In genomic region chr7:156875766-156876165, GRCh38 we compare ENCODE assay signal across 26 cellular contexts. TPM values are rescaled to one million over a fixed set of nuclear protein-coding genes. Genes with fewer than 3 reads are reported as not detected.
A peak's percentile ranks its signal among the peaks of the same experiment; 100 is the strongest.
DNase-seq lines count a peak whose midpoint lies in the region; ATAC-seq and TF ChIP-seq lines count a peak whose summit lies in the region.
"Had no signal": no experiment of that assay in that cellular context is flagged by ENCODE, and none has a peak within 500 bp of the region (broad histone marks: within the 10 kb centered on the region; RNA-seq: fewer than 3 reads in every experiment).

No MANE protein-coding gene starts in this region.

- H3K4me1 ChIP-seq in HEK293 (ENCODE audit: control insufficient read depth, insufficient read depth, low read length): no peaks in the 10 kb centered on the region
- no peaks in the 10 kb centered on the region for H3K4me1 ChIP-seq in IMR-90 (ENCODE audit: control insufficient read depth, insufficient read depth, low read length)
- H3K4me1 ChIP-seq in transverse colon: no peaks in the 10 kb centered on the region
- no peaks in the 10 kb centered on the region for H3K4me1 ChIP-seq in Peyer's patch
- H3K4me1 ChIP-seq: BE2C, BLaER1 had no signal

- peaks cover 0 to 6% of the 10 kb centered on the region in 2 experiments; a peak in 1 of 3 replicates for H3K36me3 ChIP-seq in HEK293 (ENCODE audit: control insufficient read depth in 2 of 2, insufficient read depth in 1 of 2, low read length in 2 of 2)
- H3K36me3 ChIP-seq in IMR-90 (ENCODE audit: control insufficient read depth, insufficient read depth, low read length): peaks cover 4% of the 10 kb centered on the region; the same call in 1 of the 2 replicates
- peaks cover 0 to 5% (median 0%) of the 10 kb centered on the region in 4 donors for H3K36me3 ChIP-seq in transverse colon
- H3K36me3 ChIP-seq in Peyer's patch: peaks cover 0 to 6% (median 0%) of the 10 kb centered on the region in 3 donors

- H4K20me1 ChIP-seq in IMR-90 (ENCODE audit: insufficient read depth, low read length): no peaks in the 10 kb centered on the region
- H4K20me1 ChIP-seq: BLaER1 had no signal

- H3K27ac ChIP-seq in HEK293 (ENCODE audit: extremely low read depth, low read depth, low read length) (no peak overlapping the region), IMR-90 (ENCODE audit: insufficient read depth, low read length) (no peak overlapping the region), transverse colon (no peak overlapping the region), Peyer's patch (no peak overlapping the region)
- H3K27ac ChIP-seq: BLaER1 had no signal

- H3K9ac ChIP-seq in IMR-90 (ENCODE audit: low read depth, low read length): no peak overlapping the region
- H3K9ac ChIP-seq: BLaER1 had no signal

- H3K4me3 Mint-ChIP-seq in activated CD8-positive, alpha-beta memory T cell treated with anti-CD3 and anti-CD28 coated beads, Interleukin-2, amount 10 ng/mL, durations not matched to agents 7 days and 5 days: peak overlapping the region; percentile 72
- peak overlapping the region; percentile 58 for H3K4me3 Mint-ChIP-seq in activated T-helper 17 cell treated with anti-CD3 and anti-CD28 coated beads, Interleukin-2, amount 50 U/mL, for 72 hours
- H3K4me3 Mint-ChIP-seq: CD14-positive monocyte had no signal

- H4K8ac ChIP-seq in IMR-90 (ENCODE audit: low read depth in 2 of 2, low read length in 2 of 2): no peak overlapping the region

- in situ Hi-C loops in IMR-90 (cut with MboI; ENCODE audit: low sequenced_read_pairs) (no loop called here), transverse colon (cut with MboI; ENCODE audit: low pct_ligation_motif_present in 1 of 4, low pct_unique_long_range_greater_than_20kb in 1 of 4, low sequenced_read_pairs in 3 of 4) (no loop called here)

- H3K4me2 ChIP-seq in IMR-90 (ENCODE audit: low read depth, low read length): no peak overlapping the region
- H3K4me2 ChIP-seq: BLaER1 had no signal

- no peak for ATAC-seq in activated CD8-positive, alpha-beta memory T cell treated with anti-CD3 and anti-CD28 coated beads, Interleukin-2, amount 10 ng/mL, durations not matched to agents 7 days and 5 days
- ATAC-seq in IMR-90 (ENCODE audit: low read depth): no peak
- no peak for ATAC-seq in activated T-helper 17 cell treated with anti-CD3 and anti-CD28 coated beads, Interleukin-2, amount 50 U/mL, for 72 hours (replicated peaks)
- ATAC-seq: GM12878 had no signal

- WGBS in IMR-90 (ENCODE audit: extremely low coverage in 2 of 2, insufficient read length in 1 of 2), 2 experiments: no CpG with 5 or more reads among the region's 2 CpGs
- WGBS in transverse colon (ENCODE audit: low coverage in 1 of 2), 2 donors: 88 to 93% methylated on average over 1 to 2 of the region's 2 CpGs

- H3K56ac ChIP-seq in IMR-90 (ENCODE audit: extremely low read depth, insufficient read depth, low read length): no peak overlapping the region

- CTCF ChIA-PET in activated CD8-positive, alpha-beta memory T cell treated with anti-CD3 and anti-CD28 coated beads, Interleukin-2, amount 10 ng/mL, durations not matched to agents 7 days and 5 days (lab: Charles Lee): interaction anchor here (0.7 to 1.5 kb wide), 2 partner anchors 30 to 74 kb away, joined by 3 to 4 read pairs; partner anchors contain the start of gene NOM1
- CTCF ChIA-PET in HEK293 (lab: Yijun Ruan, JAX) (interaction anchor here (0.6 kb wide), 1 partner anchor 16 kb away, joined by 3 read pairs; no protein-coding TSS in a partner anchor), IMR-90 (lab: Yijun Ruan, JAX) (no interaction called here)

- dilution Hi-C loops in IMR-90 (cut with HindIII; ENCODE audit: low sequenced_read_pairs, unreplicated experiment): no loop called here

- H3K14ac ChIP-seq in IMR-90 (replicated peaks; ENCODE audit: low read depth, low read length): no peak overlapping the region

- no peak for TF ChIP-seq RAD21 in IMR-90 (IDR thresholded peaks at IDR 0.05; ENCODE audit: low read length)

- H3K36me3 Mint-ChIP-seq in activated CD8-positive, alpha-beta memory T cell treated with anti-CD3 and anti-CD28 coated beads, Interleukin-2, amount 10 ng/mL, durations not matched to agents 7 days and 5 days: peaks cover 68% of the 10 kb centered on the region
- H3K36me3 Mint-ChIP-seq in activated T-helper 17 cell treated with anti-CD3 and anti-CD28 coated beads, Interleukin-2, amount 50 U/mL, for 72 hours (ENCODE audit: low read depth): peaks cover 26% of the 10 kb centered on the region

- no peak for DNase-seq in activated CD8-positive, alpha-beta memory T cell treated with anti-CD3 and anti-CD28 coated beads, Interleukin-2, amount 10 ng/mL, durations not matched to agents 7 days and 5 days
- DNase-seq in activated CD8-positive, alpha-beta memory T cell treated with anti-CD3 and anti-CD28 coated beads for 24 hours: no peak
- DNase-seq in IMR-90 (no peak), transverse colon (no peak), Peyer's patch (no peak)
- no peak for DNase-seq in activated T-cell treated with anti-CD3 and anti-CD28 coated beads, Interleukin-2, amount 50 U/mL, for 48 hours
- DNase-seq: 8988T; ACHN; BE2C; C1 segment of cervical spinal cord; CD4-positive, alpha-beta memory T cell; CD4-positive, CD25-positive, alpha-beta regulatory T cell; CD8-positive, alpha-beta memory T cell; COR-L47; DMS 273 treated with DMSO at 0.1 percent for 48 hours; DMS153; DMS53; DMS79; DND-41; EL; GDM1 had no signal

- no peak overlapping the region for H2BK20ac ChIP-seq in IMR-90 (ENCODE audit: low read depth, low read length)

- peaks cover 30% of the 10 kb centered on the region for H3K4me1 Mint-ChIP-seq in activated CD8-positive, alpha-beta memory T cell treated with anti-CD3 and anti-CD28 coated beads, Interleukin-2, amount 10 ng/mL, durations not matched to agents 7 days and 5 days
- peaks cover 26% of the 10 kb centered on the region for H3K4me1 Mint-ChIP-seq in activated T-helper 17 cell treated with anti-CD3 and anti-CD28 coated beads, Interleukin-2, amount 50 U/mL, for 72 hours

- H3K9me3 Mint-ChIP-seq in activated CD8-positive, alpha-beta memory T cell treated with anti-CD3 and anti-CD28 coated beads, Interleukin-2, amount 10 ng/mL, durations not matched to agents 7 days and 5 days (ENCODE audit: low read depth): peaks cover 18% of the 10 kb centered on the region
- H3K9me3 Mint-ChIP-seq in activated T-helper 17 cell treated with anti-CD3 and anti-CD28 coated beads, Interleukin-2, amount 50 U/mL, for 72 hours: peaks cover 12% of the 10 kb centered on the region

- intact Hi-C loops in IMR-90 (cut with micrococcal nuclease): no loop called here
- intact Hi-C loops in transverse colon (cut with DNase I; ENCODE audit: low total_unique reads): no loop called here

- no peak overlapping the region for H2AK9ac ChIP-seq in IMR-90 (replicated peaks; ENCODE audit: low read depth, low read length, poor library complexity)

- no peak overlapping the region for H3K4ac ChIP-seq in IMR-90 (ENCODE audit: low read depth, low read length)

- no peak overlapping the region for H4K5ac ChIP-seq in IMR-90 (ENCODE audit: low read depth, low read length)

- H3K9me3 ChIP-seq in HEK293 (ENCODE audit: control insufficient read depth, insufficient read depth, low read depth, low read length): no peaks in the 10 kb centered on the region
- no peaks in the 10 kb centered on the region for H3K9me3 ChIP-seq in IMR-90 (ENCODE audit: control insufficient read depth, insufficient read depth, low read length)
- no peaks in the 10 kb centered on the region for H3K9me3 ChIP-seq in transverse colon
- H3K9me3 ChIP-seq in Peyer's patch: no peaks in the 10 kb centered on the region
- H3K9me3 ChIP-seq: BE2C had no signal

- H2AFZ ChIP-seq in IMR-90 (replicated peaks; ENCODE audit: low read length, poor library complexity): no peak overlapping the region

- POLR2A ChIA-PET in HEK293 (lab: Yijun Ruan, JAX) (no interaction called here), IMR-90 (lab: Charles Lee; ENCODE audit: unreplicated experiment) (no interaction called here)

- BruUV-seq in IMR-90 (replicated peaks; lab: Mats Ljungman, UMichigan): no TSS peak

- H3K9me1 ChIP-seq in IMR-90 (ENCODE audit: insufficient read depth, low read length): no peaks in the 10 kb centered on the region

- TF ChIP-seq EP300 in transverse colon (IDR thresholded peaks at IDR 0.05; ENCODE audit: low read depth): no peak

- H3K23ac ChIP-seq in IMR-90 (ENCODE audit: low read depth, low read length): no peak overlapping the region

- peak overlapping the region; percentile 85 for H3K27ac Mint-ChIP-seq in activated CD8-positive, alpha-beta memory T cell treated with anti-CD3 and anti-CD28 coated beads, Interleukin-2, amount 10 ng/mL, durations not matched to agents 7 days and 5 days
- H3K27ac Mint-ChIP-seq in activated T-helper 17 cell treated with anti-CD3 and anti-CD28 coated beads, Interleukin-2, amount 50 U/mL, for 72 hours: no peak overlapping the region

- peak overlapping the region; percentile 39 for H2BK5ac ChIP-seq in IMR-90 (ENCODE audit: low read depth, low read length, poor library complexity, severe bottlenecking)

- H2AK5ac ChIP-seq in IMR-90 (ENCODE audit: low read depth, low read length): no peak overlapping the region

- H3K18ac ChIP-seq in IMR-90 (ENCODE audit: low read depth, low read length): no peak overlapping the region

- H3K27me3 ChIP-seq in IMR-90 (ENCODE audit: control insufficient read depth, insufficient read depth, low read length) (no peaks in the 10 kb centered on the region), transverse colon (no peaks in the 10 kb centered on the region), Peyer's patch (no peaks in the 10 kb centered on the region)
- H3K27me3 ChIP-seq: BE2C, BLaER1 had no signal

- no peak overlapping the region for H2BK120ac ChIP-seq in IMR-90 (ENCODE audit: low read depth, low read length)

- no peak overlapping the region for H2BK15ac ChIP-seq in IMR-90 (ENCODE audit: low read depth, low read length)

- H3K79me1 ChIP-seq in IMR-90 (ENCODE audit: low read depth in 1 of 2, low read length in 2 of 2): peaks cover 0 to 2% of the 10 kb centered on the region in 2 experiments; a peak in 1 of 4 replicates

- TF ChIP-seq POLR2A in IMR-90 (IDR thresholded peaks at IDR 0.05; ENCODE audit: low read depth, low read length): no peak
- TF ChIP-seq POLR2A in transverse colon (IDR thresholded peaks at IDR 0.05): no peak
- TF ChIP-seq POLR2A in Peyer's patch (IDR thresholded peaks at IDR 0.05): no peak

- H3K27me3 Mint-ChIP-seq in activated CD8-positive, alpha-beta memory T cell treated with anti-CD3 and anti-CD28 coated beads, Interleukin-2, amount 10 ng/mL, durations not matched to agents 7 days and 5 days: no peaks in the 10 kb centered on the region
- H3K27me3 Mint-ChIP-seq in activated T-helper 17 cell treated with anti-CD3 and anti-CD28 coated beads, Interleukin-2, amount 50 U/mL, for 72 hours: no peaks in the 10 kb centered on the region
- H3K27me3 Mint-ChIP-seq: CD4-positive, alpha-beta memory T cell; CD4-positive, CD25-positive, alpha-beta regulatory T cell; CD8-positive, alpha-beta memory T cell had no signal

- no peak overlapping the region for H4K91ac ChIP-seq in IMR-90 (ENCODE audit: insufficient read depth, low read depth, low read length)

- TF ChIP-seq CTCF in HEK293 (tag by site-specific recombination; IDR thresholded peaks at IDR 0.05): no peak
- TF ChIP-seq CTCF in IMR-90 (conservative IDR thresholded peaks at IDR 0.05; ENCODE audit: low read depth, low read length): no peak
- TF ChIP-seq CTCF in transverse colon (IDR thresholded peaks at IDR 0.05): no peak
- TF ChIP-seq CTCF in Peyer's patch (IDR thresholded peaks at IDR 0.05): no peak

- H3K4me3 ChIP-seq in HEK293 (ENCODE audit: low read depth, low read length) (no peak overlapping the region), IMR-90 (ENCODE audit: insufficient read depth, low read depth, low read length) (no peak overlapping the region), transverse colon (no peak overlapping the region), Peyer's patch (no peak overlapping the region)
- H3K4me3 ChIP-seq: BLaER1, GM12878 had no signal

RNA-seq across cellular contexts. Expression of gene LMBR1, which starts 17.2 kb away (rescaled TPM):
- total RNA-seq in activated CD8-positive, alpha-beta memory T cell treated with anti-CD3 and anti-CD28 coated beads, Interleukin-2, amount 10 ng/mL, durations not matched to agents 7 days and 5 days: 10 to 100 TPM; 64.0 to 69.8 TPM
- total RNA-seq in IMR-90 (2012; rRNA removed): 19.9 and 30.3 TPM in 2 replicates
- 9.3 and 11.9 TPM in 2 replicates for polyA plus RNA-seq in IMR-90 (2012; rRNA removed)
- polyA plus RNA-seq in IMR-90 (2012; cell fraction: cytosol; rRNA removed): 5.0 and 12.5 TPM in 2 replicates
- 11.8 and 15.5 TPM in 2 replicates for polyA plus RNA-seq in IMR-90 (2012; cell fraction: nucleus; rRNA removed; ENCODE audit: low replicate concordance)
- 10 to 100 TPM; 38.7 to 48.0 TPM for total RNA-seq in activated T-helper 17 cell treated with anti-CD3 and anti-CD28 coated beads, Interleukin-2, amount 50 U/mL, for 72 hours
- 10 to 100 TPM; 16.7 to 78.1 (median 67.4) TPM for total RNA-seq in transverse colon
- total RNA-seq in Peyer's patch: 10 to 100 TPM; 30.5 to 69.3 (median 62.8) TPM
